ENCODE assay signal across 10 cellular contexts in the genomic region with DNA sequence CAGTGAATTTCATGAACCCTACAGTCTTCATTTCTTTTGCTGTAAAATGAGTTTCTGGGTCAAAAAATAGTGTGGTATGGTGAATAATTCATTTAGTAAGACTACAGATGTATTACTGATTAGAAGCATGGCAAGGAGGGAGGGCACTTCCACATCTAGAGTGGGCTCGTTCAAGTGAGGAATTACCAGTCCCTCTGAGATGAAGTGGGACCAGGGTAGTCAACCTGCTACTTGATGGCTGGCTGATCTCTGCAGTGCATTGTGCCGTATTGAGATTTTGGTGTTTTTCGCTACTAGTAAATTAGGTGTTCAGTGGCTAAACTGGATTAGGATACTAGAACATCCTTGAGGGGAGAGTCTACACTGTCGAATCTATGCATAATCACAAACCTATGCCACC. TPM values are rescaled to one million over a fixed set of nuclear protein-coding genes. Genes with fewer than 3 reads are reported as not detected.
A peak's percentile ranks its signal among the peaks of the same experiment; 100 is the strongest.
DNase-seq lines count a peak whose midpoint lies in the region; ATAC-seq and TF ChIP-seq lines count a peak whose summit lies in the region.
"Had no signal": no experiment of that assay in that cellular context is flagged by ENCODE, and none has a peak within 500 bp of the region (broad histone marks: within the 10 kb centered on the region; RNA-seq: fewer than 3 reads in every experiment).

No MANE protein-coding gene starts in this region.

- H3K27me3 ChIP-seq in dorsolateral prefrontal cortex = no peaks in the 10 kb centered on the region

- TF ChIP-seq CTCF in nephron progenitor cell (IDR thresholded peaks at IDR 0.05) = no peak
- TF ChIP-seq CTCF in dorsolateral prefrontal cortex (IDR thresholded peaks at IDR 0.05 in 54 of 56, conservative IDR thresholded peaks at IDR 0.05 in 2 of 56; ENCODE audit: low read depth in 1 of 56, partially characterized antibody in 56 of 56) = no peak

- H3K27me3 Mint-ChIP-seq in nephron progenitor cell (ENCODE audit: low read depth, poor library complexity) = no peaks in the 10 kb centered on the region
- H3K27me3 Mint-ChIP-seq: progenitor cell of endocrine pancreas had no signal

- DNase-seq in nephron progenitor cell (no peak), COR-L47 (lab: John Stamatoyannopoulos, UW) (no peak), left colon (no peak), dorsolateral prefrontal cortex (no peak)
- DNase-seq: NCI-H1436 treated with DMSO at 0.1 percent for 48 hours had no signal

- no peaks in the 10 kb centered on the region for H3K4me1 Mint-ChIP-seq in nephron progenitor cell

- H3K4me3 ChIP-seq in dorsolateral prefrontal cortex = no peak overlapping the region

- peaks cover 55% of the 10 kb centered on the region for H3K36me3 Mint-ChIP-seq in nephron progenitor cell (ENCODE audit: low read depth)

- H3K27ac Mint-ChIP-seq in nephron progenitor cell = peak overlapping the region; percentile 47
- H3K27ac Mint-ChIP-seq: progenitor cell of endocrine pancreas had no signal

- H3K9me3 Mint-ChIP-seq in nephron progenitor cell = no peaks in the 10 kb centered on the region

- intact Hi-C loops in left colon (cut with DNase I, micrococcal nuclease) = no loop called here
- intact Hi-C loops in dorsolateral prefrontal cortex (cut with DNase I) = no loop called here

- peak; percentile 63 for ATAC-seq in GM18909 (IDR thresholded peaks at IDR 0.05; ENCODE audit: poor library complexity, unreplicated experiment)
- peak; percentile 51 for ATAC-seq in GM21825 (IDR thresholded peaks at IDR 0.05; ENCODE audit: unreplicated experiment)
- ATAC-seq in HG03460 (IDR thresholded peaks at IDR 0.05; ENCODE audit: unreplicated experiment) = peak; percentile 59
- ATAC-seq in left colon = no peak
- ATAC-seq: Right ventricle myocardium inferior had no signal

- H3K27ac ChIP-seq in dorsolateral prefrontal cortex = peak overlapping the region in 21 of 59 donors; percentile 3 to 55 (median 18)

- no peak overlapping the region for H3K4me3 Mint-ChIP-seq in nephron progenitor cell

RNA-seq across cellular contexts. Expression of a gene that starts 10.8 kb away (rescaled TPM):
- 10 to 100 TPM; 11.9 to 14.7 TPM for total RNA-seq in left colon
- 10 to 100 TPM; 14.4 to 43.2 (median 28.4) TPM for total RNA-seq in dorsolateral prefrontal cortex

RNA-seq across cellular contexts. Expression of a gene that starts 23.9 kb away (rescaled TPM):
- total RNA-seq in left colon (1 to 10 TPM; 3.2 to 6.3 TPM), dorsolateral prefrontal cortex (10 to 100 TPM in 112 of 120 experiments, 1 to 10 TPM in 8; 5.7 to 35.5 (median 14.7) TPM)

RNA-seq across cellular contexts. Expression of a gene that starts 28.1 kb away (rescaled TPM):
- total RNA-seq in left colon (10 to 100 TPM; 15.9 to 22.3 TPM), dorsolateral prefrontal cortex (10 to 100 TPM in 7 of 120 experiments, 1 to 10 TPM in 113; 3.1 to 11.2 (median 6.9) TPM)

RNA-seq across cellular contexts. Expression of a gene that starts 50.9 kb away (rescaled TPM):
- 10 to 100 TPM; 89.1 to 95.7 TPM for total RNA-seq in left colon
- total RNA-seq in dorsolateral prefrontal cortex = 10 to 100 TPM; 30.5 to 87.1 (median 48.8) TPM
